Comparison of ENCODE assay signal across 1 cellular context in genomic region chr14:55585854-55586253, GRCh38.
A peak's percentile ranks its signal among the peaks of the same experiment; 100 is the strongest.
TF ChIP-seq lines count a peak whose summit lies in the region.

No MANE protein-coding gene starts in this region.

TF ChIP-seq in IMR-90, 13 proteins besides CTCF, POLR2A, EP300 and RAD21:
- TF ChIP-seq SMC3 (IDR thresholded peaks at IDR 0.05; ENCODE audit: low read depth, low read length) = no peak
- peak; percentile 49; the same call in 1 of the 2 replicates for TF ChIP-seq FOS (IDR thresholded peaks at IDR 0.05; ENCODE audit: low read depth, low read length)
- TF ChIP-seq MAZ (IDR thresholded peaks at IDR 0.05; ENCODE audit: borderline replicate concordance, low read depth, low read length) = no peak
- no peak for TF ChIP-seq NFE2L2 (IDR thresholded peaks at IDR 0.05; ENCODE audit: low read depth, low read length)
